ENCODE assay signal across 16 cellular contexts in the genomic region with DNA sequence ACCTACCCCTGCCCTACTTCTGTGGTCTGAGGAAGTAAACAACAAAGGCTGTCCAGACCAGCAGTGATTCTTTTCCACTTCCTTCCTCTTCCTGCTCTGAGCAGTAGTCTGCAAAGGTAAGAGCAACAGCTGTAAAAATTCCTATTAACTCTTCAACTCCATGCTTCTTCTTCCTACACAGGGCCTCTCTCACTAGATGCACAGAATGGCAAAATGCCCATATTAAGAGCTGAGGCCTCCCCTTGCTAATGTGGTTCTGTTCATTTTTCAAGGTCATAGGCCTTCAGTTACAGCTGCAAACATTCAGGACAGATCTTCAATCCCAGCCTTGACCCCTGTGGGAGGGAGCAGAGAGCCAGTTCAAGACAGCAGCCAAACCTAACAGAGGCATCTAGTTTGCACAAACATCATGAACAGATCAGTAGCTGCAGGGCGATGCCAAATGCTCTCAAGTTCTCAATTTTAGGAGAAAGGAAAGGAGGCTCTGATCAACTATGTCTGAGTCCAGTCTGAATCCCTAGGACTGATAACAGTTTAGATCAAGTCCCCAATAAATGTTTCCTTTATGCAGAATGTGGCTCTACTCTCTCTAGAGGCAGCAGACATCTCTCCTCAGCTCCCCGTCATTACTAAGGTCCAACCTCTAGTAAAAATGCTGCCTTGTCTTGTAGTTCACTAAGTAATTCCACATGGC. TPM values are rescaled to one million over a fixed set of nuclear protein-coding genes. Genes with fewer than 3 reads are reported as not detected.
DNase-seq lines count a peak whose midpoint lies in the region; ATAC-seq and TF ChIP-seq lines count a peak whose summit lies in the region.
"Had no signal": no experiment of that assay in that cellular context is flagged by ENCODE, and none has a peak within 500 bp of the region (broad histone marks: within the 10 kb centered on the region; RNA-seq: fewer than 3 reads in every experiment).

No MANE protein-coding gene starts in this region.

- H3K4me3 Mint-ChIP-seq in endodermal cell: no peak overlapping the region

- H3K27me3 ChIP-seq in Loucy (ENCODE audit: insufficient read depth, low read length, poor library complexity, severe bottlenecking) (no peaks in the 10 kb centered on the region), endodermal cell (ENCODE audit: control insufficient read depth, insufficient read depth, low read length, poor library complexity, severe bottlenecking) (no peaks in the 10 kb centered on the region), left lung (no peaks in the 10 kb centered on the region), A673 (replicated peaks; ENCODE audit: insufficient read depth, low read depth, low read length, poor library complexity) (no peaks in the 10 kb centered on the region)

- no peaks in the 10 kb centered on the region for H3K27me3 Mint-ChIP-seq in endodermal cell (ENCODE audit: insufficient read depth)

- ATAC-seq in left lung (peak; percentile 46), sciatic nerve (peak; percentile 90), GM18873 (IDR thresholded peaks at IDR 0.05; ENCODE audit: low FRiP score, unreplicated experiment) (no peak)
- ATAC-seq: GM12878 had no signal

- CTCF ChIA-PET in A673 (lab: Charles Lee): no interaction called here

- no peaks in the 10 kb centered on the region for H3F3A ChIP-seq in Loucy (ENCODE audit: low read depth)

- H3K9ac ChIP-seq in Loucy (ENCODE audit: low read depth, low read length, poor library complexity, severe bottlenecking): no peak overlapping the region
- H3K9ac ChIP-seq in endodermal cell (ENCODE audit: extremely low read depth, low read length, poor library complexity, severe bottlenecking): no peak overlapping the region

- peaks cover 38% of the 10 kb centered on the region for H3K36me3 ChIP-seq in Loucy (ENCODE audit: insufficient read depth, low read length)
- peaks cover 45% of the 10 kb centered on the region for H3K36me3 ChIP-seq in endodermal cell (ENCODE audit: control insufficient read depth, insufficient read depth, low read length)
- H3K36me3 ChIP-seq in left lung: peaks cover 0 to 33% of the 10 kb centered on the region in 2 donors
- no peaks in the 10 kb centered on the region for H3K36me3 ChIP-seq in A673 (ENCODE audit: insufficient read depth, low read length, poor library complexity, severe bottlenecking)

- no TSS peak for BruUV-seq in A673 (replicated peaks; lab: Mats Ljungman, UMichigan)

- peaks cover 40% of the 10 kb centered on the region for H3K4me1 ChIP-seq in Loucy (ENCODE audit: insufficient read depth, low read length, poor library complexity, severe bottlenecking)
- peaks cover 3% of the 10 kb centered on the region for H3K4me1 ChIP-seq in endodermal cell (ENCODE audit: control insufficient read depth, insufficient read depth, low read length)
- H3K4me1 ChIP-seq in left lung: peaks cover 0 to 19% of the 10 kb centered on the region in 2 donors
- H3K4me1 ChIP-seq in A673 (ENCODE audit: insufficient read depth, low read length, poor library complexity, severe bottlenecking): no peaks in the 10 kb centered on the region

- H4K20me1 ChIP-seq in Loucy (ENCODE audit: insufficient read depth, low read length, poor library complexity, severe bottlenecking): peaks cover 25% of the 10 kb centered on the region

- peaks cover 22% of the 10 kb centered on the region for H3K79me2 ChIP-seq in Loucy (ENCODE audit: insufficient read depth, low read length)

- no peak overlapping the region for H2AFZ ChIP-seq in Loucy (ENCODE audit: low read length)

- H3K9me3 Mint-ChIP-seq in endodermal cell: no peaks in the 10 kb centered on the region

- H3K27ac ChIP-seq in endodermal cell (ENCODE audit: low read depth, low read length) (no peak overlapping the region), left lung (peak overlapping the region; percentile 45 to 56), A673 (ENCODE audit: low read depth, low read length, poor library complexity, severe bottlenecking) (no peak overlapping the region)

- H3K9me3 ChIP-seq in Loucy (ENCODE audit: insufficient read depth, low read depth, low read length) (no peaks in the 10 kb centered on the region), endodermal cell (ENCODE audit: control insufficient read depth, low read length) (peaks cover under 1% of the 10 kb centered on the region), left lung (no peaks in the 10 kb centered on the region), A673 (ENCODE audit: low read depth, low read length, poor library complexity, severe bottlenecking) (no peaks in the 10 kb centered on the region)

- H3K9me2 ChIP-seq in Loucy (replicated peaks; ENCODE audit: low read depth, low read length): no peaks in the 10 kb centered on the region

- H3K4me1 Mint-ChIP-seq in endodermal cell: peaks cover 47% of the 10 kb centered on the region

- peak overlapping the region; percentile 9 for H3K4me2 ChIP-seq in Loucy (ENCODE audit: low read depth, low read length, poor library complexity, severe bottlenecking)

- DNase-seq in endodermal cell: no peak
- no peak for DNase-seq in left lung
- no peak for DNase-seq in sciatic nerve (ENCODE audit: low spot score)
- no peak for DNase-seq in foreskin melanocyte
- no peak for DNase-seq in A673 (ENCODE audit: low spot score)
- DNase-seq in stimulated activated CD4-positive, alpha-beta T cell treated with anti-CD3 and anti-CD28 coated beads, Interleukin-1b, Interleukin-23, amount 100 ng/mL, for 48 hours: no peak
- DNase-seq: activated naive CD4-positive, alpha-beta T cell; AML-193; cerebellar nuclear complex; DND-41; Karpas-422; NCI-H187 treated with DMSO at 0.1 percent for 48 hours; T-helper 9 cell had no signal

- H3K4me3 ChIP-seq in Loucy (ENCODE audit: low read length, poor library complexity, severe bottlenecking) (no peak overlapping the region), endodermal cell (ENCODE audit: low read length) (no peak overlapping the region), left lung (no peak overlapping the region), A673 (ENCODE audit: low read depth, low read length, poor library complexity, severe bottlenecking) (no peak overlapping the region)
- H3K4me3 ChIP-seq: GM12878 had no signal

- POLR2A ChIA-PET in A673 (lab: Charles Lee; ENCODE audit: low non-redundant PET): no interaction called here

- intact Hi-C loops in left lung (cut with DNase I) (no loop called here), sciatic nerve (cut with DNase I) (no loop called here), A673 (cut with micrococcal nuclease; ENCODE audit: unreplicated experiment) (no loop called here)

- 89 to 93% methylated on average over 1 to 2 of the region's 2 CpGs for WGBS in endodermal cell (ENCODE audit: insufficient coverage in 1 of 2, insufficient read length in 1 of 2), 2 experiments

- H3K27ac Mint-ChIP-seq in endodermal cell: peak overlapping the region; percentile 27

- TF ChIP-seq CTCF in Loucy (conservative IDR thresholded peaks at IDR 0.05; ENCODE audit: low read length) (no peak), endodermal cell (conservative IDR thresholded peaks at IDR 0.05) (no peak), left lung (IDR thresholded peaks at IDR 0.05) (no peak), A673 (conservative IDR thresholded peaks at IDR 0.05; ENCODE audit: low read depth, low read length) (no peak)

- peaks cover 31% of the 10 kb centered on the region for H3K36me3 Mint-ChIP-seq in endodermal cell (ENCODE audit: low read depth)

RNA-seq across cellular contexts. Expression of a gene that starts 20.9 kb away (rescaled TPM):
- total RNA-seq in endodermal cell (10 to 100 TPM; 74.1 to 96.8 TPM), left lung (100 to 1,000 TPM; 104 to 153 TPM), sciatic nerve (48.6 TPM), A673 (2021) (1.5 and 1.9 TPM in 2 replicates)
- 12.3 TPM for polyA plus RNA-seq in endodermal cell (2013, experiment 1 of 2)
- polyA plus RNA-seq in endodermal cell (2013, experiment 2 of 2): 14.1 TPM

Comparison
In these comparisons a context has a peak if more than half of its experiments do, and no peak if none do; other contexts are left out.
1. H3K27ac ChIP-seq: peak in left lung (2 of 2); none in endodermal cell (single experiment) and A673 (single experiment).
2. RNA of a gene that starts 20.9 kb away (total RNA-seq): 104 to 153 TPM in left lung, 74.1 to 96.8 TPM in endodermal cell and 48.6 TPM in sciatic nerve (single experiment); 1.5 to 1.9 TPM in A673; every median in the first group is over 10 times any median in the second.